In the genomic region with DNA sequence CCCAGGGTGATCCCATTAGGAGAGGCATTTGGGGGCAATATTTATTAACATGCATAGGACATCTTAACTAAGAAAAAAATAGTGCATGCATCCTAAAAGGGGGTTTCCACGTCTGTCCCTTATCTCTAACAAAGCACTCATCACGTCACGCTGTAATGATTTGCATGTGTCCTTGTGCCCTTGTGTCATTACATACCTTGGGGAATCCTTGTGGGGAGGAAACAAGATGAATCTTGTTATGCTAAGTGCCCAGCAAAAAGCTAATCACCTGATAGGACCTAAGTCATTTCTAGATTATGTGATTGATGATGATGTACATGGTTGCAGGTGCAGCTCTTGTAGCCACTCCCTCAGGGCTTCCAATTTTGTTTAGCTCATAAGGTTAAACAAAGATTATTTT, we compare ENCODE assay signal across 21 cellular contexts.
A peak's percentile ranks its signal among the peaks of the same experiment; 100 is the strongest.
DNase-seq lines count a peak whose midpoint lies in the region; ATAC-seq lines count a peak whose summit lies in the region.
"Had no signal": no experiment of that assay in that cellular context is flagged by ENCODE, and none has a peak within 500 bp of the region (broad histone marks: within the 10 kb centered on the region; RNA-seq: fewer than 3 reads in every experiment).

No MANE protein-coding gene starts in this region.

- no peak overlapping the region for H3K4me3 ChIP-seq in BLaER1
- H3K4me3 ChIP-seq: A549, body of pancreas, coronary artery had no signal

- peak overlapping the region; percentile 48 for H3K4me2 ChIP-seq in BLaER1
- H3K4me2 ChIP-seq: A549 had no signal

- DNase-seq in kidney tubule cell (ENCODE audit: low spot score) (no peak), superior temporal gyrus (ENCODE audit: extremely low spot score) (no peak), SW 1271 (lab: John Stamatoyannopoulos, UW) (no peak), mesenteric fat pad (ENCODE audit: low spot score) (no peak)
- DNase-seq: activated CD8-positive, alpha-beta T cell treated with anti-CD3 and anti-CD28 coated beads, Interleukin-2, amount 10 ng/mL, durations not matched to agents 7 days and 5 days; activated naive CD8-positive, alpha-beta T cell treated with anti-CD3 and anti-CD28 coated beads for 36 hours; body of pancreas; CD4-positive, alpha-beta T cell; foreskin fibroblast; NCI-H446; stimulated activated CD4-positive, alpha-beta T cell treated with anti-CD3 and anti-CD28 coated beads, Interleukin-12 subunit alpha, Interleukin-12 subunit beta, amount 100 ng/mL, for 4 hours; stimulated activated naive CD4-positive, alpha-beta T cell; T-helper 1 cell had no signal

- no peak overlapping the region for H3K9ac ChIP-seq in BLaER1

- peaks cover 17% of the 10 kb centered on the region for H3K4me1 ChIP-seq in BLaER1
- H3K4me1 ChIP-seq: A549, body of pancreas had no signal

- H4K20me1 ChIP-seq in BLaER1 = no peaks in the 10 kb centered on the region

- no peaks in the 10 kb centered on the region for H3K27me3 ChIP-seq in BLaER1
- H3K27me3 ChIP-seq: body of pancreas had no signal

- ATAC-seq in GM18861 (IDR thresholded peaks at IDR 0.05; ENCODE audit: unreplicated experiment) (peak; percentile 67), HG02759 (IDR thresholded peaks at IDR 0.05; ENCODE audit: unreplicated experiment) (peak; percentile 93), HG03565 (IDR thresholded peaks at IDR 0.05; ENCODE audit: unreplicated experiment) (peak; percentile 51)
- ATAC-seq: A549; activated CD8-positive, alpha-beta T cell treated with anti-CD3 and anti-CD28 coated beads, Interleukin-2, amount 10 ng/mL, durations not matched to agents 7 days and 5 days; body of pancreas; Right ventricle myocardium inferior had no signal

- no peak overlapping the region for H3K27ac ChIP-seq in BLaER1
- H3K27ac ChIP-seq: A549, body of pancreas, coronary artery, VCaP had no signal

- H3K36me3 ChIP-seq in BLaER1 = no peaks in the 10 kb centered on the region

- no peaks in the 10 kb centered on the region for H3K9me3 ChIP-seq in BLaER1
- H3K9me3 ChIP-seq: A549, body of pancreas had no signal
